14 cellular contexts compared by ENCODE assay signal in genomic region chr7:8386926-8387550, GRCh38. TPM values are rescaled to one million over a fixed set of nuclear protein-coding genes. Genes with fewer than 3 reads are reported as not detected.
A peak's percentile ranks its signal among the peaks of the same experiment; 100 is the strongest.
DNase-seq lines count a peak whose midpoint lies in the region; ATAC-seq and FAIRE-seq lines count a peak whose summit lies in the region.
"Had no signal": no experiment of that assay in that cellular context is flagged by ENCODE, and none has a peak within 500 bp of the region (broad histone marks: within the 10 kb centered on the region; RNA-seq: fewer than 3 reads in every experiment).

No MANE protein-coding gene starts in this region.

- H3K4me3 ChIP-seq in neuronal stem cell (ENCODE audit: low read length in 2 of 2) (no peak overlapping the region), small intestine (ENCODE audit: low read depth in 1 of 2, low read length in 2 of 2) (no peak overlapping the region)
- H3K4me3 ChIP-seq: testis had no signal

- no peak overlapping the region for H3K4me3 Mint-ChIP-seq in activated T-cell treated with anti-CD3 and anti-CD28 coated beads, Interleukin-2, amount 50 U/mL, for 4 hours
- H3K4me3 Mint-ChIP-seq: HFFc6 had no signal

- H3K23ac ChIP-seq in neuronal stem cell (ENCODE audit: low read depth, low read length, poor library complexity): no peak overlapping the region

- no peaks in the 10 kb centered on the region for H3K9me3 ChIP-seq in neuronal stem cell (replicated peaks in 1 of 2; ENCODE audit: control insufficient read depth in 2 of 2, insufficient read depth in 1 of 2, low read depth in 1 of 2, low read length in 2 of 2)
- H3K9me3 ChIP-seq in small intestine (ENCODE audit: control insufficient read depth, low read depth): no peaks in the 10 kb centered on the region
- H3K9me3 ChIP-seq: testis had no signal

- no peak for FAIRE-seq in small intestine (lab: Jason Lieb, UNC)

- H3K14ac ChIP-seq in neuronal stem cell (ENCODE audit: low read length): no peak overlapping the region

- H3K9ac ChIP-seq in neuronal stem cell (ENCODE audit: low read depth, low read length, poor library complexity): no peak overlapping the region

- H3K36me3 ChIP-seq in neuronal stem cell (replicated peaks in 1 of 2; ENCODE audit: control insufficient read depth in 2 of 2, insufficient read depth in 2 of 2, low read length in 2 of 2): no peaks in the 10 kb centered on the region
- H3K36me3 ChIP-seq in small intestine (ENCODE audit: control insufficient read depth in 2 of 2, insufficient read depth in 2 of 2, low read length in 2 of 2): no peaks in the 10 kb centered on the region

- no peak overlapping the region for H3K4ac ChIP-seq in neuronal stem cell (ENCODE audit: low read length)

- H4K8ac ChIP-seq in neuronal stem cell (ENCODE audit: low read depth, low read length): no peak overlapping the region

- H3K27ac ChIP-seq in neuronal stem cell (replicated peaks; ENCODE audit: low read length) (no peak overlapping the region), small intestine (ENCODE audit: low read depth in 1 of 2, low read length in 1 of 2) (no peak overlapping the region)
- H3K27ac ChIP-seq: testis had no signal

- H2BK120ac ChIP-seq in neuronal stem cell (ENCODE audit: low read depth, low read length): no peak overlapping the region

- WGBS in neuronal stem cell (ENCODE audit: extremely low coverage in 2 of 2, insufficient read length in 2 of 2, insufficient replicate concordance in 1 of 2), 2 donors: no CpG with 5 or more reads among the region's 5 CpGs
- 43 to 55% (median 49%) methylated on average over 5 of the region's 5 CpGs for WGBS in small intestine, 3 donors

- no peak overlapping the region for H2BK12ac ChIP-seq in neuronal stem cell (ENCODE audit: low read length)

- peaks cover 8% of the 10 kb centered on the region for H3K27me3 Mint-ChIP-seq in activated T-cell treated with anti-CD3 and anti-CD28 coated beads, Interleukin-2, amount 50 U/mL, for 4 hours (ENCODE audit: low read depth)

- no peak for DNase-seq in neuronal stem cell (ENCODE audit: low spot score)
- DNase-seq in occipital lobe (lab: John Stamatoyannopoulos, UW): no peak
- no peak for DNase-seq in activated T-cell treated with anti-CD3 and anti-CD28 coated beads, Interleukin-2, amount 50 U/mL, for 4 hours
- DNase-seq in stimulated activated naive CD4-positive, alpha-beta T cell (lab: John Stamatoyannopoulos, UW): no peak
- no peak for DNase-seq in small intestine
- DNase-seq: HFFc6; NCI-H2081 treated with DMSO at 0.1 percent for 48 hours; stimulated activated CD4-positive, alpha-beta T cell treated with anti-CD3 and anti-CD28 coated beads, Interleukin-15, amount 100 ng/mL, for 24 hours; testis had no signal

- H2BK15ac ChIP-seq in neuronal stem cell (ENCODE audit: low read length): no peak overlapping the region

- H3K4me1 Mint-ChIP-seq in activated T-cell treated with anti-CD3 and anti-CD28 coated beads, Interleukin-2, amount 50 U/mL, for 4 hours (ENCODE audit: low read depth): peaks cover 6% of the 10 kb centered on the region

- no peaks in the 10 kb centered on the region for H3K27me3 ChIP-seq in neuronal stem cell (ENCODE audit: control insufficient read depth in 3 of 3, insufficient read depth in 3 of 3, low read depth in 1 of 3, low read length in 3 of 3)
- no peaks in the 10 kb centered on the region for H3K27me3 ChIP-seq in small intestine (ENCODE audit: control insufficient read depth in 2 of 2, insufficient read depth in 2 of 2, low read length in 2 of 2)
- H3K27me3 ChIP-seq: testis had no signal

- H3K79me1 ChIP-seq in neuronal stem cell (ENCODE audit: low read depth, low read length): no peaks in the 10 kb centered on the region

- no peak overlapping the region for H3K4me2 ChIP-seq in neuronal stem cell (ENCODE audit: insufficient read depth, low read length, poor library complexity, severe bottlenecking)

- H2BK5ac ChIP-seq in neuronal stem cell (ENCODE audit: low read length): no peak overlapping the region

- ATAC-seq in GM19025 (IDR thresholded peaks at IDR 0.05; ENCODE audit: low read depth, unreplicated experiment): peak; percentile 59
- peak; percentile 63 for ATAC-seq in GM21786 (IDR thresholded peaks at IDR 0.05; ENCODE audit: unreplicated experiment)
- peak; percentile 87 for ATAC-seq in HG03378 (IDR thresholded peaks at IDR 0.05; ENCODE audit: unreplicated experiment)
- ATAC-seq in activated T-cell treated with anti-CD3 and anti-CD28 coated beads, Interleukin-2, amount 50 U/mL, for 4 hours: no peak

- H4K91ac ChIP-seq in neuronal stem cell (ENCODE audit: low read depth, low read length, poor library complexity): no peak overlapping the region

- no peaks in the 10 kb centered on the region for H3K9me3 Mint-ChIP-seq in activated T-cell treated with anti-CD3 and anti-CD28 coated beads, Interleukin-2, amount 50 U/mL, for 4 hours

- no peaks in the 10 kb centered on the region for H3K36me3 Mint-ChIP-seq in activated T-cell treated with anti-CD3 and anti-CD28 coated beads, Interleukin-2, amount 50 U/mL, for 4 hours (ENCODE audit: insufficient read depth)

- H3K4me1 ChIP-seq in neuronal stem cell (ENCODE audit: control insufficient read depth in 2 of 2, insufficient read depth in 1 of 2, low read depth in 1 of 2, low read length in 2 of 2): peaks cover 6 to 13% of the 10 kb centered on the region in 2 donors
- H3K4me1 ChIP-seq in small intestine (ENCODE audit: control insufficient read depth in 2 of 2, insufficient read depth in 1 of 2, low read depth in 1 of 2, low read length in 1 of 2): no peaks in the 10 kb centered on the region
- H3K4me1 ChIP-seq: testis had no signal

- no peak overlapping the region for H3K18ac ChIP-seq in neuronal stem cell (ENCODE audit: low read length)

- H2AK5ac ChIP-seq in neuronal stem cell (ENCODE audit: low read depth, low read length): no peak overlapping the region

- H2AFZ ChIP-seq in neuronal stem cell (ENCODE audit: low read length): peak overlapping the region; percentile 3

RNA-seq across cellular contexts. Expression of gene NXPH1, which starts 46.4 kb away (rescaled TPM):
- 0.01 TPM for polyA plus RNA-seq in neuronal stem cell (2013, experiment 1 of 2)
- polyA plus RNA-seq in neuronal stem cell (2013, experiment 2 of 2): not detected
- 47.4 TPM for total RNA-seq in occipital lobe
- under 1 TPM in 1 of 3 donors, not detected in 2; 0.08 TPM for total RNA-seq in activated T-cell treated with anti-CD3 and anti-CD28 coated beads, Interleukin-2, amount 50 U/mL, for 4 hours
- polyA plus RNA-seq in small intestine: not detected
- total RNA-seq: Daoy, HFFc6, SK-MEL-5 had no signal

Comparison
In these comparisons a context has a peak if more than half of its experiments do, and no peak if none do; other contexts are left out.
1. ATAC-seq: peak in GM19025 (single experiment), GM21786 (single experiment) and HG03378 (single experiment); none in activated T-cell treated with anti-CD3 and anti-CD28 coated beads, Interleukin-2, amount 50 U/mL, for 4 hours (0 of 2).
2. RNA of gene NXPH1, which starts 46.4 kb away (total RNA-seq): 47.4 TPM in occipital lobe (single experiment); 0.08 TPM in activated T-cell treated with anti-CD3 and anti-CD28 coated beads, Interleukin-2, amount 50 U/mL, for 4 hours; every median in the first group is over 10 times any median in the second.